In the genomic region with DNA sequence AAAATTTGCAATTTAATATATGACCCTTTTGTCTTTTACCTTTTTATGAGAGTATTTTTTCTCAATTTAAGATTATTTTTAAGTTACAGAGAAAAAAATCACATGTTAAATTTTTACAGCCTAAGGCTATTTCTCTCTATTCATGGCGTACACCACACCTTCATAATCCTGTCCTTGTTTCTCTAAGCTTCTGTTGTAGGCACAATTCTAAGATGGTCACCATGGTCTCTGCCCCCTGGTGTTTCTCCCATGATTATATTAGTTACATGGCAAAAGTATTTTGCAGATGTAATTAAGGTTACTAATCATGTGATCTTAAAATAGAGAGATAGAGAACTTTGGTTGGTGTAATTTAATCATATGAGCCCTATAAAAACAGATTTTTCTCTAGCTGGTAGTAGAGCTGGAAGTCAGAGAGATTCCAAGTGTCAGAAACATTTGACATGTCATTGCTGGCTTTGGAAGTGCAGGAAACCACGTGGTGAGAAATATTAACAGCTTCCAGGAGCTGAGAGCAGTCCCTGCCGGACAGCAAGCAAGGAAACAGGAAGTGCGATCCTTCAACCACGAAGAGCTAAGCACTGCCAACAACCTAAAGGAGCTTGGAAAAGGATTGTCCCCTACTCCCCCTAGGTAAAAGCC, we compare ENCODE assay signal across 11 cellular contexts.
DNase-seq lines count a peak whose midpoint lies in the region; ATAC-seq and TF ChIP-seq lines count a peak whose summit lies in the region.
"Had no signal": no experiment of that assay in that cellular context is flagged by ENCODE, and none has a peak within 500 bp of the region (broad histone marks: within the 10 kb centered on the region; RNA-seq: fewer than 3 reads in every experiment).

No MANE protein-coding gene starts in this region.

- ATAC-seq in psoas muscle = no peak
- no peak for ATAC-seq in HG03442 (IDR thresholded peaks at IDR 0.05; ENCODE audit: unreplicated experiment)
- ATAC-seq: sciatic nerve had no signal

- DNase-seq in DMS53 (lab: John Stamatoyannopoulos, UW) = peak; percentile 64
- DNase-seq in MV-4-11 (lab: John Stamatoyannopoulos, UW) = peak; percentile 51
- DNase-seq in dermis blood vessel endothelial cell = peak; percentile 50
- peak; percentile 53 to 64 for DNase-seq in lung microvascular endothelial cell (ENCODE audit: low read depth in 2 of 2)
- DNase-seq in SIG-M5 (lab: John Stamatoyannopoulos, UW) = no peak
- no peak for DNase-seq in iPS-NIHi7 (ENCODE audit: extremely low spot score)
- no peak for DNase-seq in psoas muscle
- DNase-seq: activated CD8-positive, alpha-beta memory T cell treated with anti-CD3 and anti-CD28 coated beads, Interleukin-2, amount 50 U/mL, for 48 hours; cerebellar nuclear complex had no signal

- no peaks in the 10 kb centered on the region for H3K4me1 ChIP-seq in psoas muscle

- no peak overlapping the region for H3K27ac ChIP-seq in psoas muscle

- H3K36me3 ChIP-seq in psoas muscle (ENCODE audit: insufficient read depth in 1 of 2, low read depth in 1 of 2) = no peaks in the 10 kb centered on the region

- intact Hi-C loops in psoas muscle (cut with DNase I) = no loop called here

- 39 to 44% (median 41%) methylated on average over 5 of the region's 5 CpGs for WGBS in psoas muscle, 3 donors

- no peaks in the 10 kb centered on the region for H3K9me3 ChIP-seq in psoas muscle

- H3K27me3 ChIP-seq in psoas muscle (ENCODE audit: insufficient read depth in 3 of 3, low read length in 2 of 3) = no peaks in the 10 kb centered on the region

- TF ChIP-seq CTCF in psoas muscle (IDR thresholded peaks at IDR 0.05) = no peak

- H3K4me3 ChIP-seq in psoas muscle = no peak overlapping the region

Comparison
In these comparisons a context has a peak if more than half of its experiments do, and no peak if none do; other contexts are left out.
1. DNase-seq: peak in DMS53 (single experiment), MV-4-11 (single experiment), dermis blood vessel endothelial cell (single experiment) and lung microvascular endothelial cell (2 of 2); none in SIG-M5 (single experiment), iPS-NIHi7 (single experiment) and psoas muscle (0 of 2).